ENCODE assay signal across 10 cellular contexts in the genomic region with DNA sequence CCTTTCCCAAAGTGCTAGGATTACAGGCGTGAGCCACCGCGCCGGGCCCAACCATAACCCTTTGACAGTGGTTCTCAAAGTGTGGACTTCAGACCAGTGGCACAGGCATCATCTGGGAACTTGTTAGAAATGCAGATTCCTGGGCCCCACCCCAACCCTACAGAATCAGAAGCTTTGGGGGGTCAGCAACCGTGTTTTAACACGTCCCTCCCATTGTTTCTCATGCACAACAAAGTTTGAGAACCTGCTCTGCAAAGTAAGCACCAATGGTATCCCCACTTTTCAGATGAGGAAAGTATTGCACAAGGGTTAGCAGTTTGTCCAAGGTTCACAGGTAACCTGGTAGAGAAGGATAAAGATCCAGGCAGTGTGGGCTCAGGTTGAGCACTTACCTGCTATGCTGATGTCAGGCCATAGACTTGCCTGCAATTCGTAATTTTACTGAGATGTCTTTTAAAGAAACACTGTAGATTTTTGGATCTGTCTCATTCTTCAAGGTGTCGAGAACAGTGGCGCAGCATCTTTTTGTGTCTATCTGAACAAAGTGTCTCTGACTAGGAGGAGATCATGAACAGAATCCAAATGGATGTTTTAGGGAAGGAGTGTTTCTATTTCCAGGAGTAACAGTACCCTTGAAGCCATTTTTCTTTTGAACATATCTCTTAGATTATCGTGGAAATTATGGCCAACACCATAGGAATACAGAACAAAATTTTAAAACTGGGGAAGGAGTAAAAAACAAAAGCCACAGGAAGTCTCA. TPM values are rescaled to one million over a fixed set of nuclear protein-coding genes. Genes with fewer than 3 reads are reported as not detected.
DNase-seq lines count a peak whose midpoint lies in the region; ATAC-seq and TF ChIP-seq lines count a peak whose summit lies in the region.
"Had no signal": no experiment of that assay in that cellular context is flagged by ENCODE, and none has a peak within 500 bp of the region (broad histone marks: within the 10 kb centered on the region; RNA-seq: fewer than 3 reads in every experiment).

No MANE protein-coding gene starts in this region.

- H3K4me2 ChIP-seq in osteoblast (ENCODE audit: insufficient read depth, low read length), result peak overlapping the region; percentile 73

- ATAC-seq in heart right ventricle (no peak), left cardiac atrium (no peak), GM18502 (IDR thresholded peaks at IDR 0.05; ENCODE audit: poor library complexity, unreplicated experiment) (no peak)
- ATAC-seq: foreskin keratinocyte had no signal

- TF ChIP-seq POLR2A in vagina (IDR thresholded peaks at IDR 0.05), result no peak

- H3K27me3 ChIP-seq in heart right ventricle, result peaks cover 0 to 48% (median 0%) of the 10 kb centered on the region in 7 donors
- H3K27me3 ChIP-seq in osteoblast (ENCODE audit: insufficient read depth, low read length), result no peaks in the 10 kb centered on the region
- no peaks in the 10 kb centered on the region for H3K27me3 ChIP-seq in vagina

- intact Hi-C loops in heart right ventricle (cut with DNase I) (no loop called here), left cardiac atrium (cut with DNase I) (no loop called here), vagina (cut with DNase I) (no loop called here)

- H4K20me1 ChIP-seq in osteoblast (ENCODE audit: insufficient read depth, low read length), result no peaks in the 10 kb centered on the region

- H3K79me2 ChIP-seq in osteoblast (ENCODE audit: insufficient read depth, low read length), result no peaks in the 10 kb centered on the region

- WGBS in heart right ventricle, 2 donors, result 85 to 91% methylated on average over 10 of the region's 10 CpGs

- H3K9me3 ChIP-seq in heart right ventricle, result no peaks in the 10 kb centered on the region
- no peaks in the 10 kb centered on the region for H3K9me3 ChIP-seq in osteoblast (ENCODE audit: low read depth, low read length)
- no peaks in the 10 kb centered on the region for H3K9me3 ChIP-seq in vagina

- H3K36me3 ChIP-seq in heart right ventricle (no peaks in the 10 kb centered on the region), osteoblast (ENCODE audit: insufficient read depth, low read length) (no peaks in the 10 kb centered on the region), vagina (no peaks in the 10 kb centered on the region)

- H3K4me1 ChIP-seq in heart right ventricle, result peaks cover 0 to 54% (median 36%) of the 10 kb centered on the region in 9 donors
- peaks cover 54% of the 10 kb centered on the region for H3K4me1 ChIP-seq in osteoblast (ENCODE audit: insufficient read depth, low read length)
- H3K4me1 ChIP-seq in vagina, result peaks cover 50% of the 10 kb centered on the region

- TF ChIP-seq CTCF in heart right ventricle (IDR thresholded peaks at IDR 0.05) (no peak), epithelial cell of esophagus (IDR thresholded peaks at IDR 0.05; ENCODE audit: insufficient read depth, low read depth, low read length, missing control alignments) (no peak), osteoblast (IDR thresholded peaks at IDR 0.05; ENCODE audit: extremely low read depth, low read depth, low read length) (no peak), vagina (IDR thresholded peaks at IDR 0.05) (no peak)

- DNase-seq in heart right ventricle (no peak), left cardiac atrium (no peak), epithelial cell of esophagus (ENCODE audit: low read depth) (peak; percentile 14), osteoblast (ENCODE audit: insufficient read length, low spot score, missing footprints) (no peak), vagina (ENCODE audit: extremely low spot score in 2 of 2) (no peak), NCI-H510A (lab: John Stamatoyannopoulos, UW) (no peak), COLO668 (lab: John Stamatoyannopoulos, UW; ENCODE audit: unreplicated experiment) (no peak)
- DNase-seq: NCI-H2029 treated with DMSO at 0.1 percent for 48 hours had no signal

- H3K4me3 ChIP-seq in heart right ventricle (peak overlapping the region in 4 of 10 donors; percentile 3 to 59 (median 54)), epithelial cell of esophagus (ENCODE audit: low read length) (no peak overlapping the region), osteoblast (ENCODE audit: insufficient read depth, low read length) (no peak overlapping the region), vagina (no peak overlapping the region)

- H3K27ac ChIP-seq in heart right ventricle, result peak overlapping the region in 8 of 10 donors; percentile 13 to 82 (median 58)
- H3K27ac ChIP-seq in osteoblast (ENCODE audit: low read depth, low read length), result peak overlapping the region; percentile 96
- H3K27ac ChIP-seq in vagina, result peak overlapping the region; percentile 62
- H3K27ac ChIP-seq: foreskin keratinocyte had no signal

- H2AFZ ChIP-seq in osteoblast (ENCODE audit: low read length), result no peak overlapping the region

RNA-seq across cellular contexts. Expression of gene GXYLT2, which starts 2.5 kb away (rescaled TPM):
- total RNA-seq in heart right ventricle (10 to 100 TPM; 10.3 to 26.7 (median 14.6) TPM), left cardiac atrium (10 to 100 TPM; 26.3 to 27.4 TPM), osteoblast (75.1 and 77.4 TPM in 2 replicates), vagina (10.1 TPM)
- polyA plus RNA-seq in heart right ventricle, result 1 to 10 TPM; 1.5 to 2.2 TPM

RNA-seq across cellular contexts. Expression of gene SHQ1, which starts 42.1 kb away (rescaled TPM):
- total RNA-seq in heart right ventricle (10 to 100 TPM; 13.9 to 24.0 (median 19.7) TPM), left cardiac atrium (10 to 100 TPM; 16.2 to 21.8 TPM), osteoblast (19.2 TPM in 2 replicates), vagina (12.3 TPM)
- 10 to 100 TPM in 1 of 2 donors, 1 to 10 TPM in 1; 8.0 to 14.3 TPM for polyA plus RNA-seq in heart right ventricle
